ENCODE assay signal across 17 cellular contexts in genomic region chr7:92400013-92400412, GRCh38. TPM values are rescaled to one million over a fixed set of nuclear protein-coding genes. Genes with fewer than 3 reads are reported as not detected.
DNase-seq lines count a peak whose midpoint lies in the region; ATAC-seq, FAIRE-seq and TF ChIP-seq lines count a peak whose summit lies in the region.
"Had no signal": no experiment of that assay in that cellular context is flagged by ENCODE, and none has a peak within 500 bp of the region (broad histone marks: within the 10 kb centered on the region; RNA-seq: fewer than 3 reads in every experiment).

No MANE protein-coding gene starts in this region.

- TF ChIP-seq RAD21 in HepG2 (CRISPR knock-in tag; IDR thresholded peaks at IDR 0.05): no peak

- no peak overlapping the region for H2AFZ ChIP-seq in HepG2 (ENCODE audit: low read length)
- H2AFZ ChIP-seq: GM23248 had no signal

- H3K9me3 ChIP-seq in endocrine pancreas (ENCODE audit: control insufficient read depth, low read length) (no peaks in the 10 kb centered on the region), HepG2 (ENCODE audit: low read length) (no peaks in the 10 kb centered on the region), psoas muscle (no peaks in the 10 kb centered on the region)
- H3K9me3 ChIP-seq: BE2C, Caco-2, HAP-1 had no signal

- in situ Hi-C loops in HepG2 (cut with HindIII; ENCODE audit: extremely low pct_ligation_motif_present, low pct_unique_long_range_greater_than_20kb): no loop called here

- ATAC-seq in HepG2: no peak
- no peak for ATAC-seq in psoas muscle

- TF ChIP-seq CTCF in HepG2 (CRISPR knock-in tag; IDR thresholded peaks at IDR 0.05) (no peak), psoas muscle (IDR thresholded peaks at IDR 0.05) (no peak)

- H3K36me3 ChIP-seq in endocrine pancreas (ENCODE audit: control insufficient read depth, insufficient read depth, low read length): no peaks in the 10 kb centered on the region
- peaks cover 2 to 31% of the 10 kb centered on the region in 2 experiments; a peak in 4 of 5 replicates for H3K36me3 ChIP-seq in HepG2 (replicated peaks in 1 of 2; ENCODE audit: control insufficient read depth in 1 of 2, insufficient read depth in 2 of 2, low read length in 2 of 2)
- peaks cover 0 to 46% of the 10 kb centered on the region in 2 donors for H3K36me3 ChIP-seq in psoas muscle (ENCODE audit: insufficient read depth in 1 of 2, low read depth in 1 of 2)

- H3K27me3 ChIP-seq in endocrine pancreas (ENCODE audit: control insufficient read depth, insufficient read depth, low read length) (no peaks in the 10 kb centered on the region), HepG2 (ENCODE audit: control insufficient read depth in 1 of 2, insufficient read depth in 2 of 2, low read length in 2 of 2) (no peaks in the 10 kb centered on the region), psoas muscle (ENCODE audit: insufficient read depth in 3 of 3, low read length in 2 of 3) (no peaks in the 10 kb centered on the region)
- H3K27me3 ChIP-seq: BE2C had no signal

- peak; percentile 20 to 43 for DNase-seq in NCI-H1930 (lab: John Stamatoyannopoulos, UW)
- no peak for DNase-seq in HepG2 (ENCODE audit: low spot score)
- DNase-seq in NCI-H2029 (lab: John Stamatoyannopoulos, UW): no peak
- no peak for DNase-seq in psoas muscle
- no peak for DNase-seq in NCI-H1694 treated with DMSO at 0.1 percent for 48 hours (lab: John Stamatoyannopoulos, UW)
- DNase-seq: BE2C; C1 segment of cervical spinal cord; Caco-2; CD4-positive, CD25-positive, alpha-beta regulatory T cell; GM23248; IMR-90 had no signal

- H4K20me1 ChIP-seq in HepG2 (ENCODE audit: insufficient read depth, low read length): no peaks in the 10 kb centered on the region

- no peaks in the 10 kb centered on the region for H3K79me2 ChIP-seq in HepG2 (ENCODE audit: insufficient read depth, low read length)

- TF ChIP-seq POLR2A in HepG2 (IDR thresholded peaks at IDR 0.05; ENCODE audit: insufficient read depth in 1 of 2, low read depth in 2 of 2, low read length in 2 of 2): no peak

- WGBS in HepG2 (ENCODE audit: low lambda C conversion rate): 99% methylated on average over 2 of the region's 2 CpGs
- WGBS in psoas muscle, 3 donors: 95 to 98% (median 95%) methylated on average over 2 of the region's 2 CpGs

- no peak for TF ChIP-seq EP300 in HepG2 (IDR thresholded peaks at IDR 0.05; ENCODE audit: low read depth in 2 of 2, low read length in 2 of 2)
- no peak for TF ChIP-seq EP300 in HepG2 (CRISPR knock-in tag; IDR thresholded peaks at IDR 0.05; ENCODE audit: borderline replicate concordance)

- H3K27ac ChIP-seq in HepG2 (ENCODE audit: extremely low read length, insufficient read depth, low read length) (no peak overlapping the region), psoas muscle (no peak overlapping the region)
- H3K27ac ChIP-seq: GM23248 had no signal

- peak; percentile 12 for FAIRE-seq in HepG2 (lab: Jason Lieb, UNC)
- FAIRE-seq: D721Med, G401.6, GM12891, GM19239 had no signal

- BruUV-seq in HepG2 (replicated peaks; lab: Mats Ljungman, UMichigan): no TSS peak

- H3K9ac ChIP-seq in endocrine pancreas (ENCODE audit: control insufficient read depth, insufficient read depth, low read length) (no peak overlapping the region), HepG2 (ENCODE audit: insufficient read depth, low read depth, low read length) (no peak overlapping the region)
- H3K9ac ChIP-seq: GM23248 had no signal

- no peak overlapping the region for H3K4me2 ChIP-seq in HepG2 (ENCODE audit: low read depth, low read length)

- intact Hi-C loops in HepG2 (cut with micrococcal nuclease; ENCODE audit: unreplicated experiment) (no loop called here), psoas muscle (cut with DNase I) (no loop called here)

- H3K4me1 ChIP-seq in endocrine pancreas (ENCODE audit: control insufficient read depth, insufficient read depth, low read length) (peaks cover 10% of the 10 kb centered on the region), HepG2 (ENCODE audit: insufficient read depth, low read length) (no peaks in the 10 kb centered on the region), psoas muscle (no peaks in the 10 kb centered on the region)
- H3K4me1 ChIP-seq: BE2C, Caco-2, HAP-1 had no signal

- peak overlapping the region; percentile 23 for H3K4me3 ChIP-seq in endocrine pancreas (ENCODE audit: control insufficient read depth, insufficient read depth, low read length)
- H3K4me3 ChIP-seq in HepG2 (replicated peaks in 1 of 3; ENCODE audit: insufficient read depth in 1 of 3, low read depth in 2 of 3, low read length in 3 of 3): no peak overlapping the region
- no peak overlapping the region for H3K4me3 ChIP-seq in psoas muscle
- H3K4me3 ChIP-seq: GM23248, HAP-1 had no signal

- POLR2A ChIA-PET in HepG2 (lab: Yijun Ruan, JAX): no interaction called here

- CTCF ChIA-PET in HepG2 (lab: Yijun Ruan, JAX; ENCODE audit: low intra/inter-chr PET ratio, low total read pairs): no interaction called here

TF ChIP-seq in HepG2, 621 proteins besides CTCF, POLR2A, EP300 and RAD21 (continues in another document):
- TF ChIP-seq, protein P1, sequence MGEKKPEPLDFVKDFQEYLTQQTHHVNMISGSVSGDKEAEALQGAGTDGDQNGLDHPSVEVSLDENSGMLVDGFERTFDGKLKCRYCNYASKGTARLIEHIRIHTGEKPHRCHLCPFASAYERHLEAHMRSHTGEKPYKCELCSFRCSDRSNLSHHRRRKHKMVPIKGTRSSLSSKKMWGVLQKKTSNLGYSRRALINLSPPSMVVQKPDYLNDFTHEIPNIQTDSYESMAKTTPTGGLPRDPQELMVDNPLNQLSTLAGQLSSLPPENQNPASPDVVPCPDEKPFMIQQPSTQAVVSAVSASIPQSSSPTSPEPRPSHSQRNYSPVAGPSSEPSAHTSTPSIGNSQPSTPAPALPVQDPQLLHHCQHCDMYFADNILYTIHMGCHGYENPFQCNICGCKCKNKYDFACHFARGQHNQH (CRISPR knock-in tag; IDR thresholded peaks at IDR 0.05): no peak
- TF ChIP-seq NONO (IDR thresholded peaks at IDR 0.05): no peak
- TF ChIP-seq NONO (CRISPR knock-in tag; conservative IDR thresholded peaks at IDR 0.05): no peak
- TF ChIP-seq, protein P2, sequence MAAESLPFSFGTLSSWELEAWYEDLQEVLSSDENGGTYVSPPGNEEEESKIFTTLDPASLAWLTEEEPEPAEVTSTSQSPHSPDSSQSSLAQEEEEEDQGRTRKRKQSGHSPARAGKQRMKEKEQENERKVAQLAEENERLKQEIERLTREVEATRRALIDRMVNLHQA (CRISPR knock-in tag; IDR thresholded peaks at IDR 0.05): no peak
- no peak for TF ChIP-seq ZNF816 (CRISPR knock-in tag; IDR thresholded peaks at IDR 0.05; ENCODE audit: borderline replicate concordance)
- TF ChIP-seq, protein P3, sequence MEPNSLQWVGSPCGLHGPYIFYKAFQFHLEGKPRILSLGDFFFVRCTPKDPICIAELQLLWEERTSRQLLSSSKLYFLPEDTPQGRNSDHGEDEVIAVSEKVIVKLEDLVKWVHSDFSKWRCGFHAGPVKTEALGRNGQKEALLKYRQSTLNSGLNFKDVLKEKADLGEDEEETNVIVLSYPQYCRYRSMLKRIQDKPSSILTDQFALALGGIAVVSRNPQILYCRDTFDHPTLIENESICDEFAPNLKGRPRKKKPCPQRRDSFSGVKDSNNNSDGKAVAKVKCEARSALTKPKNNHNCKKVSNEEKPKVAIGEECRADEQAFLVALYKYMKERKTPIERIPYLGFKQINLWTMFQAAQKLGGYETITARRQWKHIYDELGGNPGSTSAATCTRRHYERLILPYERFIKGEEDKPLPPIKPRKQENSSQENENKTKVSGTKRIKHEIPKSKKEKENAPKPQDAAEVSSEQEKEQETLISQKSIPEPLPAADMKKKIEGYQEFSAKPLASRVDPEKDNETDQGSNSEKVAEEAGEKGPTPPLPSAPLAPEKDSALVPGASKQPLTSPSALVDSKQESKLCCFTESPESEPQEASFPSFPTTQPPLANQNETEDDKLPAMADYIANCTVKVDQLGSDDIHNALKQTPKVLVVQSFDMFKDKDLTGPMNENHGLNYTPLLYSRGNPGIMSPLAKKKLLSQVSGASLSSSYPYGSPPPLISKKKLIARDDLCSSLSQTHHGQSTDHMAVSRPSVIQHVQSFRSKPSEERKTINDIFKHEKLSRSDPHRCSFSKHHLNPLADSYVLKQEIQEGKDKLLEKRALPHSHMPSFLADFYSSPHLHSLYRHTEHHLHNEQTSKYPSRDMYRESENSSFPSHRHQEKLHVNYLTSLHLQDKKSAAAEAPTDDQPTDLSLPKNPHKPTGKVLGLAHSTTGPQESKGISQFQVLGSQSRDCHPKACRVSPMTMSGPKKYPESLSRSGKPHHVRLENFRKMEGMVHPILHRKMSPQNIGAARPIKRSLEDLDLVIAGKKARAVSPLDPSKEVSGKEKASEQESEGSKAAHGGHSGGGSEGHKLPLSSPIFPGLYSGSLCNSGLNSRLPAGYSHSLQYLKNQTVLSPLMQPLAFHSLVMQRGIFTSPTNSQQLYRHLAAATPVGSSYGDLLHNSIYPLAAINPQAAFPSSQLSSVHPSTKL (CRISPR knock-in tag; IDR thresholded peaks at IDR 0.05): no peak
- TF ChIP-seq NFE2L2 (IDR thresholded peaks at IDR 0.05; ENCODE audit: low read length): no peak

RNA-seq across cellular contexts. Expression of gene GATAD1, which starts 47.3 kb away (rescaled TPM):
- total RNA-seq in HepG2 (2016; rRNA removed; fragmentation: Illumina TruSeq; extraction: Trizol) (16.2 and 20.6 TPM in 2 replicates), psoas muscle (10 to 100 TPM in 2 of 4 donors, 1 to 10 TPM in 2; 7.4 to 12.2 (median 9.0) TPM)
- total RNA-seq in HepG2 (2016; cell fraction: cytosol; rRNA removed; fragmentation: Illumina TruSeq; extraction: Trizol; ENCODE audit: low read depth): 4.8 and 5.2 TPM in 2 replicates
- total RNA-seq in HepG2 (2016; cell fraction: insoluble cytoplasmic fraction; rRNA removed; fragmentation: Illumina TruSeq; extraction: Trizol): 16.4 and 19.7 TPM in 2 replicates
- 14.5 and 15.8 TPM in 2 replicates for total RNA-seq in HepG2 (2016; cell fraction: membrane; rRNA removed; fragmentation: Illumina TruSeq; extraction: Trizol)
- total RNA-seq in HepG2 (2016; cell fraction: nucleus; rRNA removed; fragmentation: Illumina TruSeq; extraction: Trizol): 23.8 and 26.1 TPM in 2 replicates
- polyA plus RNA-seq in HepG2 (2011; rRNA removed) (36.3 and 42.1 TPM in 2 replicates), psoas muscle (10 to 100 TPM in 2 of 3 donors, 1 to 10 TPM in 1; 8.9 to 12.5 (median 10.7) TPM)
- 16.2 and 22.4 TPM in 2 replicates for polyA plus RNA-seq in HepG2 (2011; cell fraction: cytosol; rRNA removed)
- 23.9 and 33.1 TPM in 2 replicates for polyA plus RNA-seq in HepG2 (2011; cell fraction: nucleus; rRNA removed)
- polyA plus RNA-seq in HepG2 (2012): 23.9 and 25.0 TPM in 2 replicates
- 4.0 and 4.5 TPM in 2 replicates for polyA plus RNA-seq in HepG2 (2016; cell fraction: cytosol; fragmentation: Illumina TruSeq; extraction: Trizol; ENCODE audit: low read depth)
- polyA plus RNA-seq in HepG2 (2016; cell fraction: insoluble cytoplasmic fraction; fragmentation: Illumina TruSeq; extraction: Trizol; ENCODE audit: low read depth): 21.6 and 22.3 TPM in 2 replicates
- polyA plus RNA-seq in HepG2 (2016; cell fraction: membrane; fragmentation: Illumina TruSeq; extraction: Trizol; ENCODE audit: low read depth): 9.4 and 11.1 TPM in 2 replicates
- 46.3 and 50.1 TPM in 2 replicates for polyA plus RNA-seq in HepG2 (2016; cell fraction: nucleus; fragmentation: Illumina TruSeq; extraction: Trizol; ENCODE audit: insufficient read depth, low read depth)
- polyA minus RNA-seq in HepG2 (2011; rRNA and poly(A)+ RNA removed; ENCODE audit: low replicate concordance): 19.0 and 26.5 TPM in 2 replicates
- polyA minus RNA-seq in HepG2 (2011; cell fraction: cytosol; rRNA and poly(A)+ RNA removed): 11.0 and 14.0 TPM in 2 replicates
- 64.0 and 72.0 TPM in 2 replicates for polyA minus RNA-seq in HepG2 (2011; cell fraction: nucleus; rRNA and poly(A)+ RNA removed)

Comparison
In these comparisons a context has a peak if more than half of its experiments do, and no peak if none do; other contexts are left out.
1. DNase-seq: peak in NCI-H1930 (2 of 2); none in HepG2 (single experiment), NCI-H2029 (single experiment), psoas muscle (0 of 2) and NCI-H1694 treated with DMSO at 0.1 percent for 48 hours (single experiment).